8 cellular contexts compared by ENCODE assay signal in genomic region chr9:120348951-120349429, GRCh38.
DNase-seq lines count a peak whose midpoint lies in the region; ATAC-seq and TF ChIP-seq lines count a peak whose summit lies in the region.

No MANE protein-coding gene starts in this region.

- no peak overlapping the region for H3K27ac ChIP-seq in thyroid gland

- WGBS in thyroid gland, 2 donors = 23 to 29% methylated on average over 9 to 16 of the region's 16 CpGs

- no peaks in the 10 kb centered on the region for H3K36me3 ChIP-seq in thyroid gland

- TF ChIP-seq CTCF in thyroid gland (IDR thresholded peaks at IDR 0.05) = peak in 4 of 6 experiments; percentile 13 to 58 (median 50)

- no peaks in the 10 kb centered on the region for H3K9me3 ChIP-seq in thyroid gland

- DNase-seq in Ammon's horn (ENCODE audit: low spot score) = peak; percentile 59
- peak; percentile 41 for DNase-seq in NCI-H1694 treated with DMSO at 0.1 percent for 48 hours (lab: John Stamatoyannopoulos, UW)
- DNase-seq in astrocyte of the hippocampus (ENCODE audit: low read depth, low spot score) = peak; percentile 76
- DNase-seq in iPS-NIHi7 (ENCODE audit: extremely low spot score) = peak; percentile 92
- DNase-seq in thyroid gland = peak; percentile 19 to 35
- no peak for DNase-seq in stimulated activated naive CD4-positive, alpha-beta T cell treated with Interleukin-2 at 50 U/mL for 16 hours (lab: John Stamatoyannopoulos, UW)

- intact Hi-C loops in thyroid gland (cut with DNase I) = no loop called here

- peak; percentile 64 for ATAC-seq in GM18511 (IDR thresholded peaks at IDR 0.05; ENCODE audit: unreplicated experiment)
- ATAC-seq in GM21619 (IDR thresholded peaks at IDR 0.05; ENCODE audit: unreplicated experiment) = no peak

- H3K27me3 ChIP-seq in thyroid gland = no peaks in the 10 kb centered on the region

- H3K4me1 ChIP-seq in thyroid gland = no peaks in the 10 kb centered on the region

- H3K4me3 ChIP-seq in thyroid gland (replicated peaks in 1 of 3) = no peak overlapping the region

- TF ChIP-seq POLR2A in thyroid gland (IDR thresholded peaks at IDR 0.05) = no peak
